10 cellular contexts compared by ENCODE assay signal in genomic region chr12:18658179-18658578, GRCh38.
"Had no signal": no experiment of that assay in that cellular context is flagged by ENCODE, and none has a peak within 500 bp of the region (broad histone marks: within the 10 kb centered on the region; RNA-seq: fewer than 3 reads in every experiment).

No MANE protein-coding gene starts in this region.

- H3K36me3 ChIP-seq: HAP-1 had no signal

- H3K9me3 Mint-ChIP-seq: HFFc6 had no signal

- H3K4me3 ChIP-seq: GM23248, HAP-1 had no signal

- H3K27ac ChIP-seq: GM23248, HL-60 had no signal

- H3K9ac ChIP-seq: GM23248 had no signal

- H3K36me3 Mint-ChIP-seq: IgD-negative memory B cell had no signal

- ATAC-seq: HCT116, HepG2 had no signal

- H3K4me1 ChIP-seq: HAP-1 had no signal

- H3K9me3 ChIP-seq: HAP-1 had no signal

- H3K27me3 Mint-ChIP-seq: IgD-negative memory B cell had no signal

- H2AFZ ChIP-seq: GM23248 had no signal

- H3K4me1 Mint-ChIP-seq: IgD-negative memory B cell had no signal

- DNase-seq: GM23248, GOT3, H7, HFFc6, KBM-7 had no signal

- H3K27ac Mint-ChIP-seq: HFFc6, IgD-negative memory B cell had no signal

- H3K4me3 Mint-ChIP-seq: HFFc6 had no signal
